ENCODE assay signal across 11 cellular contexts in the genomic region with DNA sequence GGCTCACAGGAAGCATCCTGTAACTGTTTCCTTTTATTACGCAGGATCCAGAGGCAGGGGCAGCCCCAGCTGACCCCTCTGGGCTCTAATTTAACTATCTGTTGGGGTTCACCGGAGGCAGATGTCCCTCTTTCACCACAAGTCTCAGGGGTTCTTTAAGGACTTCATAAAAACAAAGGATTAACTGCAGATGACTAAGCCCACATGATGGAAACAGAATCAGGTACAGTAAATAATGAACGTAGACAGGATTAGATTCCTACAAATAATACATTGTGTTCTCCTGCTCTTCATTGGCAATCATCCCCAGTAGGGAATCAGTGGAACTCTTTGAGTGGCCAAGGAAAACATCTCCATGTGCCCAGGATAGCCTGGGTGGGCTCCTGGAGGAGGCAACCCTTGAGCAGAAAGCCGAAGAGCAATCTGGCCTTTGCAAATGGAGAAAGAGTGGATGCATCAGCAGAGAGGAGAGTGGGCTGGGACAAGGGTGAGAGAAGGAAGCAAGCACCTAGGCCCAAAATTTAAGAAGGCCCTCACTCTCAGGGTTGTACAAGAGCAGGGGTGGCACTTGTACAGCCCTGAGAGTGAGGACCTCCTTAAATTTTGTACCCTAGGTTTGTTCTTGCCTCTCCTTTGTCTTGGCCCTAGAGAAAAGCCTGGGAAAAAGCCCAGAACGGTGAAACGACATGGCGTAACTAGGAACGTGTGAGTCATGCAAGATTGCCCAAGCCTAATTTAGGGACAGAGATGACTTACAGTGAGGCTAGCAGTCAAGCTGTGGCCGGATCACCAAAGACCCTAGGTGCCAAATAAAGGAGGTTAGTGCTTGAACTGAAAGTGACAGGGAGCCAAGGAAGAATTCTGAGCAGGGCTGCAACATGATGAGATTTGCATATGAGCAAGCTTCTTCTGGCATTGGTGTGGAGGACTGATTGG. TPM values are rescaled to one million over a fixed set of nuclear protein-coding genes. Genes with fewer than 3 reads are reported as not detected.
A peak's percentile ranks its signal among the peaks of the same experiment; 100 is the strongest.
DNase-seq lines count a peak whose midpoint lies in the region; ATAC-seq and TF ChIP-seq lines count a peak whose summit lies in the region.
"Had no signal": no experiment of that assay in that cellular context is flagged by ENCODE, and none has a peak within 500 bp of the region (broad histone marks: within the 10 kb centered on the region; RNA-seq: fewer than 3 reads in every experiment).

No MANE protein-coding gene starts in this region.

- H3K27me3 ChIP-seq in skeletal muscle tissue (ENCODE audit: control insufficient read depth in 3 of 3, insufficient read depth in 3 of 3, low read length in 3 of 3) (no peaks in the 10 kb centered on the region), H7 (ENCODE audit: control insufficient read depth, insufficient read depth, low read length) (no peaks in the 10 kb centered on the region)

- H3K4me3 ChIP-seq in fibroblast of villous mesenchyme (ENCODE audit: low read depth, low read length) (no peak overlapping the region), skeletal muscle tissue (ENCODE audit: low read length in 3 of 3) (no peak overlapping the region), H7 (ENCODE audit: insufficient read depth, low read depth, low read length) (no peak overlapping the region)

- DNase-seq in GF-D8 (lab: John Stamatoyannopoulos, UW): peak; percentile 57
- peak; percentile 43 for DNase-seq in SK-MEL-5 (ENCODE audit: low read depth, low spot score)
- peak; percentile 96 for DNase-seq in fibroblast of villous mesenchyme (ENCODE audit: low read depth)
- DNase-seq in H7: no peak
- no peak for DNase-seq in SHP77 treated with DMSO at 0.1 percent for 48 hours (lab: John Stamatoyannopoulos, UW)
- DNase-seq: activated CD4-positive, alpha-beta T cell treated with anti-CD3 and anti-CD28 coated beads, Interleukin-2, amount 50 U/mL, for 1 hour; posterior cingulate gyrus; substantia nigra had no signal

- no peaks in the 10 kb centered on the region for H3K9me3 ChIP-seq in skeletal muscle tissue (ENCODE audit: control insufficient read depth in 3 of 3, low read length in 3 of 3)

- TF ChIP-seq CTCF in fibroblast of villous mesenchyme (IDR thresholded peaks at IDR 0.05; ENCODE audit: insufficient read depth, low read depth, low read length): no peak

- in situ Hi-C loops in SK-MEL-5 (cut with HindIII; ENCODE audit: low pct_unique_long_range_greater_than_20kb, low sequenced_read_pairs): no loop called here

- no peak for ATAC-seq in HG03442 (IDR thresholded peaks at IDR 0.05; ENCODE audit: unreplicated experiment)
- ATAC-seq in GM18861 (IDR thresholded peaks at IDR 0.05; ENCODE audit: unreplicated experiment): no peak

- no peaks in the 10 kb centered on the region for H3K36me3 ChIP-seq in skeletal muscle tissue (ENCODE audit: control insufficient read depth in 3 of 3, insufficient read depth in 3 of 3, low read length in 3 of 3)
- H3K36me3 ChIP-seq in H7 (replicated peaks; ENCODE audit: control insufficient read depth, insufficient read depth, low read length): no peaks in the 10 kb centered on the region

- H3K4me1 ChIP-seq in skeletal muscle tissue (ENCODE audit: control insufficient read depth in 3 of 3, insufficient read depth in 3 of 3, low read length in 3 of 3): peaks cover 0 to 15% (median 6%) of the 10 kb centered on the region in 3 donors

- H3K9ac ChIP-seq in skeletal muscle tissue (ENCODE audit: low read depth in 1 of 3, low read length in 3 of 3): no peak overlapping the region

- peak overlapping the region; percentile 46 for H3K27ac ChIP-seq in skeletal muscle tissue (ENCODE audit: low read depth, low read length)

RNA-seq across cellular contexts. Expression of gene TBXAS1, which starts 24.8 kb away (rescaled TPM):
- 3.4 and 10.1 TPM in 2 replicates for total RNA-seq in SK-MEL-5 (2014; rRNA removed; shearing (Covaris generic))
- 0.56 and 3.1 TPM in 2 replicates for polyA plus RNA-seq in SK-MEL-5 (2015; cell fraction: cytosol; rRNA removed)
- 2.9 and 6.3 TPM in 2 replicates for polyA plus RNA-seq in SK-MEL-5 (2015; cell fraction: nucleus; rRNA removed)
- 0.32 TPM in 1 of 2 replicates, not detected in the other for total RNA-seq in fibroblast of villous mesenchyme
- 9.9 TPM for total RNA-seq in skeletal muscle tissue
- 0.55 and 0.76 TPM in 2 replicates for total RNA-seq in H7 (2014; rRNA removed; shearing (Covaris generic))

Comparison
In these comparisons a context has a peak if more than half of its experiments do, and no peak if none do; other contexts are left out.
1. DNase-seq: peak in GF-D8 (single experiment), SK-MEL-5 (single experiment) and fibroblast of villous mesenchyme (single experiment); none in H7 (single experiment) and SHP77 treated with DMSO at 0.1 percent for 48 hours (single experiment).